8 cellular contexts compared by ENCODE assay signal in the genomic region with DNA sequence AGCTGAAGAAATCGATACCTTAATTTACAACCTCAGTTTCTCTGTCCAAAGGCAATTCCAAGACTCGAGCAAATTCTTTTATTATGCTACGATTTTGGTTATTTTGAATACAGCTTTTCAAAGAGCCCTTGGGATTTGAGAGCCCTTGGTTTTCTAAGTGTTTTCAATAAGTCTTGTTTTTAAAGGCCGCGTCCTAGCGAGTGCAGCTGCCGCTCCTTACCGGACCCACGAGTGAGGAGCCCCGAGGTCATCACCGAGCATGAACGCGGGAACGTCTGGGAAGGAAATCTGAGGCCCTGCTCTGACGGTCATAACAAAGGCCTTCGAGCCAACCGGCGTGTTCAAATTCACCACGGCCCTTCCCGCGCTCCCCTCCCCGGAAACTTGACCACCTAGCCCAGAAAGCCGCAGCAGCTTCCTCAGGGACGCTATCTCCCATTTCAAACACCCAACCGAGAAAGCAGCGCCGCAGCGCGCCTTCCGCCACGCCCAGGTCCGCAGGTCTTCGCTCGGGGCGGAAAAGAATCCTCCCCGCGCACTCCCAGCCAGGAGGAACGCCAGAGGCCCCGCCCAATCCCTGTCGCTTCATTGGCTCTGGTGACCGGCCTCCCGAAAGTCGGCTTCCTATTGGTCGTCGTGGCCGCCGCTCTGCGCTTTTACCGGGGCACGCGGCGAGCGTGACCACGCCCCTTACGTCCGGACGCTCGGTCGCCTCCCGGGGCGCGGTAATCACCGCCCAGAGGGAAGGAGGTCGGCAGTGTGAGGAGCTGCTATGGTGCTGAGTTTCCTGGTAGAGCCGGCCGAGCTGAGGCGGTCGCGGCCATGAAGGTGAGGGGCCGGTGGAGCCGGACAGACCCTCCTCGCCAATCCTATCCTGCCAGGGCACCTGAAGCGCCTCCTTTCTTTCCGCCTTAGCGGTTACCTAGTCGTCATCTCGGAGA. TPM values are rescaled to one million over a fixed set of nuclear protein-coding genes. Genes with fewer than 3 reads are reported as not detected.
DNase-seq lines count a peak whose midpoint lies in the region; TF ChIP-seq lines count a peak whose summit lies in the region.

A gene with protein sequence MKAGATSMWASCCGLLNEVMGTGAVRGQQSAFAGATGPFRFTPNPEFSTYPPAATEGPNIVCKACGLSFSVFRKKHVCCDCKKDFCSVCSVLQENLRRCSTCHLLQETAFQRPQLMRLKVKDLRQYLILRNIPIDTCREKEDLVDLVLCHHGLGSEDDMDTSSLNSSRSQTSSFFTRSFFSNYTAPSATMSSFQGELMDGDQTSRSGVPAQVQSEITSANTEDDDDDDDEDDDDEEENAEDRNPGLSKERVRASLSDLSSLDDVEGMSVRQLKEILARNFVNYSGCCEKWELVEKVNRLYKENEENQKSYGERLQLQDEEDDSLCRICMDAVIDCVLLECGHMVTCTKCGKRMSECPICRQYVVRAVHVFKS (plus strand): TSS at position 728 of the 941 bp plus-strand sequence. CDS start 95 bp downstream, at position 823.

- H3K27me3 ChIP-seq in neuronal stem cell (ENCODE audit: control insufficient read depth in 3 of 3, insufficient read depth in 3 of 3, low read depth in 1 of 3, low read length in 3 of 3), result no peaks in the 10 kb centered on the region

- H3K4me3 ChIP-seq in HFF-Myc (replicated peaks; ENCODE audit: low read depth, low read length) (peak within 1 kb of the TSS; percentile 96), neuronal stem cell (ENCODE audit: low read length in 2 of 2) (peak within 1 kb of the TSS; percentile 91 to 96)

- peak within 1 kb of the TSS; percentile 94 for H3K9ac ChIP-seq in neuronal stem cell (ENCODE audit: low read depth, low read length, poor library complexity)

- H3K23ac ChIP-seq in neuronal stem cell (ENCODE audit: low read depth, low read length, poor library complexity), result peak within 1 kb of the TSS; percentile 97

- H3K9me3 Mint-ChIP-seq in activated naive CD4-positive, alpha-beta T cell treated with anti-CD3 and anti-CD28 coated beads for 36 hours, result no peaks in the 10 kb centered on the region

- H2AK5ac ChIP-seq in neuronal stem cell (ENCODE audit: low read depth, low read length), result peak within 1 kb of the TSS; percentile 46

- intact Hi-C loops in activated naive CD4-positive, alpha-beta T cell treated with anti-CD3 and anti-CD28 coated beads for 36 hours (cut with micrococcal nuclease), result loop anchor here (1.0 to 5.0 kb wide), 9 partner anchors 47 to 489 kb away; a partner anchor contains a TSS

- H3K18ac ChIP-seq in neuronal stem cell (ENCODE audit: low read length), result peak within 1 kb of the TSS; percentile 98

- H3K79me1 ChIP-seq in neuronal stem cell (ENCODE audit: low read depth, low read length), result no peaks in the 10 kb centered on the region

- peak within 1 kb of the TSS; percentile 97 for H3K14ac ChIP-seq in neuronal stem cell (ENCODE audit: low read length)

- H2BK120ac ChIP-seq in neuronal stem cell (ENCODE audit: low read depth, low read length), result peak within 1 kb of the TSS; percentile 72

- CTCF ChIA-PET in activated naive CD4-positive, alpha-beta T cell treated with anti-CD3 and anti-CD28 coated beads for 36 hours (lab: Charles Lee), result interaction anchor here (0.6 to 2.8 kb wide), 7 partner anchors 16 to 360 kb away, joined by 5 to 17 read pairs (median 8); a partner anchor contains a TSS

- peak within 1 kb of the TSS; percentile 90 for H2BK5ac ChIP-seq in neuronal stem cell (ENCODE audit: low read length)

- peak; percentile 100 for DNase-seq in GM03348 (ENCODE audit: low spot score)
- DNase-seq in HFF-Myc (ENCODE audit: extremely low read depth, low read depth), result peak; percentile 95
- DNase-seq in NAMALWA (ENCODE audit: low spot score), result peak; percentile 99
- DNase-seq in SK-N-DZ (ENCODE audit: low spot score), result peak; percentile 100
- DNase-seq in activated naive CD4-positive, alpha-beta T cell treated with anti-CD3 and anti-CD28 coated beads for 36 hours, result peak; percentile 99
- DNase-seq in foreskin melanocyte, result peak; percentile 98
- peak; percentile 98 for DNase-seq in neuronal stem cell (ENCODE audit: low spot score)

- no peak within 1 kb of the TSS for H4K91ac ChIP-seq in neuronal stem cell (ENCODE audit: low read depth, low read length, poor library complexity)

- H4K8ac ChIP-seq in neuronal stem cell (ENCODE audit: low read depth, low read length), result no peak within 1 kb of the TSS

- H3K4ac ChIP-seq in neuronal stem cell (ENCODE audit: low read length), result no peak within 1 kb of the TSS

- peak within 1 kb of the TSS; percentile 91 for H3K4me2 ChIP-seq in neuronal stem cell (ENCODE audit: insufficient read depth, low read length, poor library complexity, severe bottlenecking)

- H2BK12ac ChIP-seq in neuronal stem cell (ENCODE audit: low read length), result no peak within 1 kb of the TSS

- no peaks in the 10 kb centered on the region for H3K27me3 Mint-ChIP-seq in activated naive CD4-positive, alpha-beta T cell treated with anti-CD3 and anti-CD28 coated beads for 36 hours (ENCODE audit: low read depth)

- no peaks in the 10 kb centered on the region for H3K9me3 ChIP-seq in neuronal stem cell (replicated peaks in 1 of 2; ENCODE audit: control insufficient read depth in 2 of 2, insufficient read depth in 1 of 2, low read depth in 1 of 2, low read length in 2 of 2)

- H3K27ac Mint-ChIP-seq in activated naive CD4-positive, alpha-beta T cell treated with anti-CD3 and anti-CD28 coated beads for 36 hours, result peak within 1 kb of the TSS; percentile 93

- no peak for TF ChIP-seq CTCF in HFF-Myc (IDR thresholded peaks at IDR 0.05; ENCODE audit: low read depth, low read length, missing control alignments)
- no peak for TF ChIP-seq CTCF in subcutaneous adipose tissue (IDR thresholded peaks at IDR 0.05; ENCODE audit: low read depth)

- no CpG with 5 or more reads among the region's 77 CpGs for WGBS in neuronal stem cell (ENCODE audit: extremely low coverage in 2 of 2, insufficient read length in 2 of 2, insufficient replicate concordance in 1 of 2), 2 donors

- no peak within 1 kb of the TSS for H2BK15ac ChIP-seq in neuronal stem cell (ENCODE audit: low read length)

- peaks cover 32% of the 10 kb centered on the region for H3K4me1 Mint-ChIP-seq in activated naive CD4-positive, alpha-beta T cell treated with anti-CD3 and anti-CD28 coated beads for 36 hours (ENCODE audit: low read depth)

- H2AFZ ChIP-seq in neuronal stem cell (ENCODE audit: low read length), result peak within 1 kb of the TSS; percentile 88

- peaks cover 0 to 21% of the 10 kb centered on the region in 2 donors for H3K36me3 ChIP-seq in neuronal stem cell (replicated peaks in 1 of 2; ENCODE audit: control insufficient read depth in 2 of 2, insufficient read depth in 2 of 2, low read length in 2 of 2)

- peaks cover 0 to 8% of the 10 kb centered on the region in 2 donors for H3K4me1 ChIP-seq in neuronal stem cell (ENCODE audit: control insufficient read depth in 2 of 2, insufficient read depth in 1 of 2, low read depth in 1 of 2, low read length in 2 of 2)

- H3K4me3 Mint-ChIP-seq in activated naive CD4-positive, alpha-beta T cell treated with anti-CD3 and anti-CD28 coated beads for 36 hours, result peak within 1 kb of the TSS; percentile 87

- H3K27ac ChIP-seq in neuronal stem cell (replicated peaks; ENCODE audit: low read length), result peak within 1 kb of the TSS; percentile 89

- H3K36me3 Mint-ChIP-seq in activated naive CD4-positive, alpha-beta T cell treated with anti-CD3 and anti-CD28 coated beads for 36 hours (ENCODE audit: low read depth), result peaks cover 11% of the 10 kb centered on the region

RNA-seq across cellular contexts. Expression of the gene that starts here (rescaled TPM):
- polyA plus RNA-seq in SK-N-DZ (2014; cell fraction: cytosol; rRNA removed), result 69.0 and 90.9 TPM in 2 replicates
- polyA plus RNA-seq in SK-N-DZ (2014; cell fraction: nucleus; rRNA removed), result 81.1 and 161 TPM in 2 replicates
- 10 to 100 TPM; 54.1 to 57.0 TPM for total RNA-seq in activated naive CD4-positive, alpha-beta T cell treated with anti-CD3 and anti-CD28 coated beads for 36 hours
- polyA plus RNA-seq in neuronal stem cell (2013, experiment 1 of 2), result 33.5 TPM
- 34.8 TPM for polyA plus RNA-seq in neuronal stem cell (2013, experiment 2 of 2)
- 10 to 100 TPM; 28.7 to 37.2 (median 35.5) TPM for total RNA-seq in subcutaneous adipose tissue

Comparison
In these comparisons a context has a peak if more than half of its experiments do, and no peak if none do; other contexts are left out.
1. Peak in every context shown above with its lines: DNase-seq, H3K4me3 ChIP-seq and H3K27ac ChIP-seq.